Comparison of ENCODE assay signal across 8 cellular contexts in genomic region chr12:69254046-69254445, GRCh38. TPM values are rescaled to one million over a fixed set of nuclear protein-coding genes. Genes with fewer than 3 reads are reported as not detected.
DNase-seq lines count a peak whose midpoint lies in the region; ATAC-seq and TF ChIP-seq lines count a peak whose summit lies in the region.

No MANE protein-coding gene starts in this region.

- H3K27ac Mint-ChIP-seq in Calu3 (ENCODE audit: unreplicated experiment) (peak overlapping the region; percentile 19), nephron progenitor cell (no peak overlapping the region)

- DNase-seq in Calu3 (no peak), RWPE2 (ENCODE audit: low spot score) (no peak), epithelial cell of prostate (ENCODE audit: low read depth, low spot score) (no peak), nephron progenitor cell (no peak), thyroid gland (no peak), OCI-M2 (lab: John Stamatoyannopoulos, UW; ENCODE audit: unreplicated experiment) (no peak)

- no peak overlapping the region for H3K4me3 Mint-ChIP-seq in Calu3 (ENCODE audit: low read depth, unreplicated experiment)
- no peak overlapping the region for H3K4me3 Mint-ChIP-seq in nephron progenitor cell

- H3K4me1 ChIP-seq in RWPE2 (ENCODE audit: insufficient read depth, poor library complexity, severe bottlenecking) (peaks cover 3% of the 10 kb centered on the region), thyroid gland (no peaks in the 10 kb centered on the region)

- H3K36me3 ChIP-seq in RWPE2 (ENCODE audit: low read depth) (peaks cover 87% of the 10 kb centered on the region), thyroid gland (peaks cover 23 to 25% of the 10 kb centered on the region in 2 donors)

- H3K9me3 ChIP-seq in RWPE2 (ENCODE audit: severe bottlenecking) (no peaks in the 10 kb centered on the region), thyroid gland (no peaks in the 10 kb centered on the region)

- H3K4me1 Mint-ChIP-seq in Calu3 (ENCODE audit: low read depth, unreplicated experiment) (peaks cover 36% of the 10 kb centered on the region), nephron progenitor cell (peaks cover 17% of the 10 kb centered on the region)

- H3K27me3 Mint-ChIP-seq in Calu3 (ENCODE audit: unreplicated experiment) (no peaks in the 10 kb centered on the region), nephron progenitor cell (ENCODE audit: low read depth, poor library complexity) (no peaks in the 10 kb centered on the region)

- no peaks in the 10 kb centered on the region for H3K9me3 Mint-ChIP-seq in Calu3 (ENCODE audit: low read depth, unreplicated experiment)
- H3K9me3 Mint-ChIP-seq in nephron progenitor cell = peaks cover 9% of the 10 kb centered on the region

- H3K36me3 Mint-ChIP-seq in Calu3 (ENCODE audit: insufficient read depth, unreplicated experiment) (peaks cover 39% of the 10 kb centered on the region), nephron progenitor cell (ENCODE audit: low read depth) (peaks cover 79% of the 10 kb centered on the region)

- intact Hi-C loops in Calu3 (cut with micrococcal nuclease; ENCODE audit: unreplicated experiment) (loop anchor here (1.0 to 10.0 kb wide), 2 partner anchors 100 to 419 kb away; no protein-coding TSS in a partner anchor), thyroid gland (cut with DNase I) (loop anchor here (10.0 kb wide), 1 partner anchor 99 kb away; no protein-coding TSS in a partner anchor)

- BruUV-seq in Calu3 (replicated peaks; lab: Mats Ljungman, UMichigan) = no TSS peak

- H3K27me3 ChIP-seq in RWPE2 (ENCODE audit: insufficient read depth, poor library complexity, severe bottlenecking) (no peaks in the 10 kb centered on the region), thyroid gland (no peaks in the 10 kb centered on the region)

- CTCF ChIA-PET in Calu3 (lab: Charles Lee) = interaction anchor here (0.5 to 1.7 kb wide), 8 partner anchors 8 to 424 kb away, joined by 3 to 8 read pairs (median 5); no protein-coding TSS in a partner anchor

- H3K27ac ChIP-seq in RWPE2 (ENCODE audit: poor library complexity, severe bottlenecking) (no peak overlapping the region), epithelial cell of prostate (peak overlapping the region; percentile 0), thyroid gland (no peak overlapping the region)

- H3K4me3 ChIP-seq in RWPE2 (ENCODE audit: severe bottlenecking) (no peak overlapping the region), thyroid gland (replicated peaks in 1 of 3) (no peak overlapping the region)

- TF ChIP-seq POLR2A in thyroid gland (IDR thresholded peaks at IDR 0.05) = no peak

- peak; percentile 66 for ATAC-seq in GM18867 (IDR thresholded peaks at IDR 0.05; ENCODE audit: unreplicated experiment)
- ATAC-seq in HG03460 (IDR thresholded peaks at IDR 0.05; ENCODE audit: unreplicated experiment) = peak; percentile 68
- no peak for ATAC-seq in RWPE2 (ENCODE audit: low read depth)

- TF ChIP-seq CTCF in Calu3 (IDR thresholded peaks at IDR 0.05; ENCODE audit: unreplicated experiment) (peak; percentile 41), RWPE2 (IDR thresholded peaks at IDR 0.05; ENCODE audit: poor library complexity, severe bottlenecking) (peak; percentile 48), nephron progenitor cell (IDR thresholded peaks at IDR 0.05) (peak; percentile 59), thyroid gland (IDR thresholded peaks at IDR 0.05) (peak in 3 of 6 experiments; percentile 56 to 64 (median 57))

RNA-seq across cellular contexts. Expression of gene CPSF6, which starts 14.7 kb away (rescaled TPM):
- 114 and 136 TPM in 2 replicates for total RNA-seq in Calu3 (2022)
- 10 to 100 TPM; 49.1 to 75.8 (median 53.1) TPM for total RNA-seq in thyroid gland
